In the genomic region with DNA sequence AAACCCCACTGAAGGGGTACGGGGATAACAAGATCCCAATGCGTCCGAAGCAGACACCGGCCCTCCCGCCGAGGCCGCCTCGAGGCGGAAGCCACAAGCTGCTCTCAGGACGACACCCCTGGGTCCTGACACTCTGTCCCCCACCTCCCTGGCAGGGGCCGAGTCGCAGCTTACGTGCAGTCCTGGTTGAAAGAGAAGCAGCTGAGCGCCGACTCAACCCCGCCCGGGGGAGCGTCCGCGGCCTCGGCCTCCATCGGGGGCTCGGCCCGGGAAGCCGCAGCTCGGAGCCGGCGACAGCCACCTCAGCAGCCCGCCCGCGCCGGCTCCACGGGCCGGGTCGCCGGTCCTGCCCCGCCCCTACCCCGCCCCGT, we compare ENCODE assay signal across 8 cellular contexts. TPM values are rescaled to one million over a fixed set of nuclear protein-coding genes. Genes with fewer than 3 reads are reported as not detected.
DNase-seq lines count a peak whose midpoint lies in the region; ATAC-seq, FAIRE-seq and TF ChIP-seq lines count a peak whose summit lies in the region.

A gene with protein sequence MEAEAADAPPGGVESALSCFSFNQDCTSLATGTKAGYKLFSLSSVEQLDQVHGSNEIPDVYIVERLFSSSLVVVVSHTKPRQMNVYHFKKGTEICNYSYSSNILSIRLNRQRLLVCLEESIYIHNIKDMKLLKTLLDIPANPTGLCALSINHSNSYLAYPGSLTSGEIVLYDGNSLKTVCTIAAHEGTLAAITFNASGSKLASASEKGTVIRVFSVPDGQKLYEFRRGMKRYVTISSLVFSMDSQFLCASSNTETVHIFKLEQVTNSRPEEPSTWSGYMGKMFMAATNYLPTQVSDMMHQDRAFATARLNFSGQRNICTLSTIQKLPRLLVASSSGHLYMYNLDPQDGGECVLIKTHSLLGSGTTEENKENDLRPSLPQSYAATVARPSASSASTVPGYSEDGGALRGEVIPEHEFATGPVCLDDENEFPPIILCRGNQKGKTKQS (minus strand): TSS at position 329 of the 371 bp plus-strand sequence. CDS start 75 bp downstream, at position 254.

- H3K27me3 Mint-ChIP-seq in activated CD4-positive, alpha-beta memory T cell treated with anti-CD3 and anti-CD28 coated beads for 36 hours = no peaks in the 10 kb centered on the region
- peaks cover 13% of the 10 kb centered on the region for H3K27me3 Mint-ChIP-seq in progenitor cell of endocrine pancreas

- peak within 1 kb of the TSS; percentile 82 for H3K4me3 Mint-ChIP-seq in activated CD4-positive, alpha-beta memory T cell treated with anti-CD3 and anti-CD28 coated beads for 36 hours
- peak within 1 kb of the TSS; percentile 83 for H3K4me3 Mint-ChIP-seq in progenitor cell of endocrine pancreas (ENCODE audit: low read depth)

- H3K36me3 Mint-ChIP-seq in activated CD4-positive, alpha-beta memory T cell treated with anti-CD3 and anti-CD28 coated beads for 36 hours = peaks cover 1% of the 10 kb centered on the region
- H3K36me3 Mint-ChIP-seq in progenitor cell of endocrine pancreas (ENCODE audit: insufficient read depth) = peaks cover 1% of the 10 kb centered on the region

- POLR2A ChIA-PET in activated CD4-positive, alpha-beta memory T cell treated with anti-CD3 and anti-CD28 coated beads for 36 hours (lab: Charles Lee) = interaction anchor here (0.9 to 6.3 kb wide), 6 partner anchors 12 to 252 kb away, joined by 3 to 64 read pairs (median 6); a partner anchor contains a TSS

- CTCF ChIA-PET in activated CD4-positive, alpha-beta memory T cell treated with anti-CD3 and anti-CD28 coated beads for 36 hours (lab: Charles Lee) = interaction anchor here (0.7 to 5.9 kb wide), 5 partner anchors 19 to 285 kb away, joined by 3 to 38 read pairs (median 12); no protein-coding TSS in a partner anchor

- H3K9me3 Mint-ChIP-seq in activated CD4-positive, alpha-beta memory T cell treated with anti-CD3 and anti-CD28 coated beads for 36 hours = no peaks in the 10 kb centered on the region
- H3K9me3 Mint-ChIP-seq in progenitor cell of endocrine pancreas (ENCODE audit: low read depth) = no peaks in the 10 kb centered on the region

- no peak for TF ChIP-seq CTCF in C4-2B (conservative IDR thresholded peaks at IDR 0.05)
- no peak for TF ChIP-seq CTCF in progenitor cell of endocrine pancreas (IDR thresholded peaks at IDR 0.05; ENCODE audit: unreplicated experiment)

- intact Hi-C loops in activated CD4-positive, alpha-beta memory T cell treated with anti-CD3 and anti-CD28 coated beads for 36 hours (cut with micrococcal nuclease) = loop anchor here (1.0 to 2.0 kb wide), 3 partner anchors 166 to 738 kb away; a partner anchor contains a TSS
- intact Hi-C loops in Right ventricle myocardium inferior (cut with DNase I) = loop anchor here (5.0 to 10.0 kb wide), 3 partner anchors 35 to 352 kb away; no protein-coding TSS in a partner anchor

- FAIRE-seq in GM19239 (lab: Jason Lieb, UNC) = no peak

- H3K27ac ChIP-seq in C4-2B = peak within 1 kb of the TSS; percentile 71

- TF ChIP-seq POLR2A in GM19193 (IDR thresholded peaks at IDR 0.05; ENCODE audit: extremely low read depth, insufficient read depth, insufficient read length) = peak; percentile 9

- peaks cover 54% of the 10 kb centered on the region for H3K4me1 Mint-ChIP-seq in activated CD4-positive, alpha-beta memory T cell treated with anti-CD3 and anti-CD28 coated beads for 36 hours (ENCODE audit: low read depth)
- H3K4me1 Mint-ChIP-seq in progenitor cell of endocrine pancreas (ENCODE audit: low read depth) = peaks cover 36% of the 10 kb centered on the region

- peak; percentile 29 for ATAC-seq in HG03196 (IDR thresholded peaks at IDR 0.05; ENCODE audit: unreplicated experiment)
- peak; percentile 11 for ATAC-seq in Right ventricle myocardium inferior

- peak within 1 kb of the TSS; percentile 68 for H3K27ac Mint-ChIP-seq in activated CD4-positive, alpha-beta memory T cell treated with anti-CD3 and anti-CD28 coated beads for 36 hours
- peak within 1 kb of the TSS; percentile 97 for H3K27ac Mint-ChIP-seq in progenitor cell of endocrine pancreas

- DNase-seq in activated CD4-positive, alpha-beta memory T cell treated with anti-CD3 and anti-CD28 coated beads for 36 hours = no peak
- peak; percentile 81 for DNase-seq in Right ventricle myocardium inferior (ENCODE audit: missing footprints)
- no peak for DNase-seq in progenitor cell of endocrine pancreas (ENCODE audit: low spot score, unreplicated experiment)
- no peak for DNase-seq in stimulated activated CD4-positive, alpha-beta T cell treated with anti-CD3 and anti-CD28 coated beads, Interleukin-2, amount 100 ng/mL, for 48 hours
- DNase-seq in GM19239 (ENCODE audit: insufficient read length, low spot score) = no peak

RNA-seq across cellular contexts. Expression of the gene that starts here (rescaled TPM):
- 10 to 100 TPM; 27.3 to 27.5 TPM for total RNA-seq in activated CD4-positive, alpha-beta memory T cell treated with anti-CD3 and anti-CD28 coated beads for 36 hours
- total RNA-seq in Right ventricle myocardium inferior (62.8 TPM), progenitor cell of endocrine pancreas (53.5 and 54.3 TPM in 2 replicates)
